1 cellular context compared by ENCODE assay signal in genomic region chr15:77369168-77369567, GRCh38.
TF ChIP-seq lines count a peak whose summit lies in the region.

No MANE protein-coding gene starts in this region.

TF ChIP-seq in GM12878, 131 proteins besides CTCF, POLR2A, EP300 and RAD21:
- TF ChIP-seq SMAD5 (IDR thresholded peaks at IDR 0.05; ENCODE audit: low read depth) (no peak), PBX3 (IDR thresholded peaks at IDR 0.05; ENCODE audit: insufficient replicate concordance, low read depth, low read length) (no peak), FOXK2 (IDR thresholded peaks at IDR 0.05) (no peak), NFXL1 (IDR thresholded peaks at IDR 0.05; ENCODE audit: borderline replicate concordance) (no peak), ZNF217 (IDR thresholded peaks at IDR 0.05) (no peak), ZZZ3 (IDR thresholded peaks at IDR 0.05; ENCODE audit: control insufficient read depth, insufficient read length, low read depth) (no peak), ATF3 (IDR thresholded peaks at IDR 0.05; ENCODE audit: borderline replicate concordance, extremely low read depth, low read depth, low read length) (no peak), CUX1 (IDR thresholded peaks at IDR 0.05; ENCODE audit: insufficient replicate concordance, low read depth, low read length) (no peak), SPI1 (IDR thresholded peaks at IDR 0.05; ENCODE audit: borderline replicate concordance, insufficient read depth, low read depth, low read length) (no peak), SIN3A (IDR thresholded peaks at IDR 0.05; ENCODE audit: low read depth, low read length) (no peak), TCF7 (IDR thresholded peaks at IDR 0.05; ENCODE audit: borderline replicate concordance) (no peak), SRF (IDR thresholded peaks at IDR 0.05; ENCODE audit: low read depth in 2 of 2, low read length in 2 of 2) (no peak), NBN (IDR thresholded peaks at IDR 0.05) (no peak), WRNIP1 (IDR thresholded peaks at IDR 0.05; ENCODE audit: borderline replicate concordance, low read depth, low read length) (no peak)
